33 cellular contexts compared by ENCODE assay signal in the genomic region with DNA sequence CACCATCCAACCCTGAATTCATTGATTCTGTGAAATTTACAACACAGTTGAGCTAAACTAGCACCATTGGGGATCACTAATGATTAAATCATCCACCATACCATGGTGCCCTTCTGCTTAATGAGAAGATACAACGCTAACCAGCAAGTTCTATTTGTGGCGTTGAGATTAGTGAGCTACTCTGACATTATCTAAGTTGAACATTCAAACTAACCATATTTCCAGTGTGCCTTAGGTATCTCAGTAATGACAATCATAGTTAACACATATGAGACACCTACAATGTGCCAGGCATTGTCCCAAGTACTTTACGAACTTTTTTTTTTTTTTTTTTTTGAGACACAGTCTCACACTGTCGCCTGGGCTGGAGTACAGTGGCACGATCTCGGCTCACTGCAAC.
"Had no signal": no experiment of that assay in that cellular context is flagged by ENCODE, and none has a peak within 500 bp of the region (broad histone marks: within the 10 kb centered on the region; RNA-seq: fewer than 3 reads in every experiment).

No MANE protein-coding gene starts in this region.

- H3K27me3 Mint-ChIP-seq: activated CD4-positive, alpha-beta memory T cell treated with anti-CD3 and anti-CD28 coated beads for 36 hours; activated CD4-positive, alpha-beta T cell treated with anti-CD3 and anti-CD28 coated beads for 36 hours; activated naive CD4-positive, alpha-beta T cell treated with anti-CD3 and anti-CD28 coated beads, Interleukin-2, amount 50 U/mL, for 24 hours; activated naive CD8-positive, alpha-beta T cell treated with anti-CD3 and anti-CD28 coated beads for 36 hours; activated naive CD8-positive, alpha-beta T cell treated with anti-CD3 and anti-CD28 coated beads, Interleukin-2, amount 50 U/mL, for 24 hours; effector memory CD8-positive, alpha-beta T cell; T-helper 17 cell had no signal

- H3K4me3 ChIP-seq: adrenal gland, body of pancreas, coronary artery, dorsolateral prefrontal cortex, esophagus muscularis mucosa, gastrocnemius medialis had no signal

- H3K36me3 ChIP-seq: adrenal gland, esophagus muscularis mucosa, gastrocnemius medialis had no signal

- H3K27ac ChIP-seq: adrenal gland, body of pancreas, coronary artery, dorsolateral prefrontal cortex, esophagus muscularis mucosa, foreskin keratinocyte, gastrocnemius medialis had no signal

- ATAC-seq: activated CD4-positive, alpha-beta T cell treated with anti-CD3 and anti-CD28 coated beads for 36 hours; activated CD8-positive, alpha-beta memory T cell treated with anti-CD3 and anti-CD28 coated beads, Interleukin-2, amount 10 ng/mL, durations not matched to agents 7 days and 5 days; activated CD8-positive, alpha-beta T cell treated with anti-CD3 and anti-CD28 coated beads, Interleukin-2, amount 10 ng/mL, durations not matched to agents 7 days and 5 days; activated naive CD8-positive, alpha-beta T cell treated with anti-CD3 and anti-CD28 coated beads, Interleukin-2, amount 50 U/mL, for 24 hours; body of pancreas; effector memory CD8-positive, alpha-beta T cell; foreskin keratinocyte; gastrocnemius medialis; T-helper 17 cell had no signal

- H3K27ac Mint-ChIP-seq: activated CD4-positive, alpha-beta memory T cell treated with anti-CD3 and anti-CD28 coated beads for 36 hours; activated CD4-positive, alpha-beta T cell treated with anti-CD3 and anti-CD28 coated beads for 36 hours; activated CD4-positive, alpha-beta T cell treated with anti-CD3 and anti-CD28 coated beads, Interleukin-2, amount 10 ng/mL, durations not matched to agents 24 days and 14 days; activated CD8-positive, alpha-beta memory T cell treated with anti-CD3 and anti-CD28 coated beads, Interleukin-2, amount 10 ng/mL, durations not matched to agents 7 days and 5 days; activated CD8-positive, alpha-beta T cell treated with anti-CD3 and anti-CD28 coated beads, Interleukin-2, amount 10 ng/mL, durations not matched to agents 7 days and 5 days; activated naive CD4-positive, alpha-beta T cell treated with anti-CD3 and anti-CD28 coated beads for 36 hours; activated naive CD4-positive, alpha-beta T cell treated with anti-CD3 and anti-CD28 coated beads, Interleukin-2, amount 50 U/mL, for 24 hours; activated naive CD8-positive, alpha-beta T cell treated with anti-CD3 and anti-CD28 coated beads for 36 hours; activated naive CD8-positive, alpha-beta T cell treated with anti-CD3 and anti-CD28 coated beads, Interleukin-2, amount 50 U/mL, for 24 hours; activated T-helper 2 cell treated with anti-CD3 and anti-CD28 coated beads, Interferon-gamma antibody, Interleukin-2, Interleukin-4, amounts not matched to agents 10 μg/mL and 5 μg/mL and 100 μg/mL, durations not matched to agents 14 hours and 24 hours and 36 hours; dendritic cell treated with granulocyte-macrophage colony-stimulating factor and Interleukin-4, amounts not matched to agents 40 ng/mL and 50 ng/mL, for 4 days; effector memory CD8-positive, alpha-beta T cell; T-helper 17 cell; T-helper 2 cell treated with Interferon-gamma antibody and Interleukin-4, amounts not matched to agents 5 μg/mL and 100 μg/mL, for 36 hours had no signal

- H3K4me1 ChIP-seq: adrenal gland, foreskin keratinocyte had no signal

- H3K9me3 Mint-ChIP-seq: activated CD4-positive, alpha-beta memory T cell treated with anti-CD3 and anti-CD28 coated beads for 36 hours; activated CD4-positive, alpha-beta T cell treated with anti-CD3 and anti-CD28 coated beads, Interleukin-2, amount 10 ng/mL, durations not matched to agents 24 days and 14 days; activated naive CD4-positive, alpha-beta T cell treated with anti-CD3 and anti-CD28 coated beads for 36 hours; activated naive CD4-positive, alpha-beta T cell treated with anti-CD3 and anti-CD28 coated beads, Interleukin-2, amount 50 U/mL, for 24 hours; activated naive CD8-positive, alpha-beta T cell treated with anti-CD3 and anti-CD28 coated beads for 36 hours; activated naive CD8-positive, alpha-beta T cell treated with anti-CD3 and anti-CD28 coated beads, Interleukin-2, amount 50 U/mL, for 24 hours; activated T-helper 1 cell treated with anti-CD3 and anti-CD28 coated beads, Interleukin-12 subunit alpha, Interleukin-12 subunit beta, Interleukin-2, Interleukin-4 antibody, amounts not matched to agents 30 ng/mL and 10 ng/mL and 1 ng/mL, durations not matched to agents 14 hours and 24 hours and 36 hours; activated T-helper 2 cell treated with anti-CD3 and anti-CD28 coated beads, Interferon-gamma antibody, Interleukin-2, Interleukin-4, amounts not matched to agents 10 μg/mL and 5 μg/mL and 100 μg/mL, durations not matched to agents 14 hours and 24 hours and 36 hours; dendritic cell treated with granulocyte-macrophage colony-stimulating factor and Interleukin-4, amounts not matched to agents 40 ng/mL and 50 ng/mL, for 4 days; effector memory CD8-positive, alpha-beta T cell; T-helper 2 cell treated with Interferon-gamma antibody and Interleukin-4, amounts not matched to agents 5 μg/mL and 100 μg/mL, for 36 hours had no signal

- H3K36me3 Mint-ChIP-seq: activated CD4-positive, alpha-beta memory T cell treated with anti-CD3 and anti-CD28 coated beads for 36 hours; activated naive CD4-positive, alpha-beta T cell treated with anti-CD3 and anti-CD28 coated beads, Interleukin-2, amount 50 U/mL, for 24 hours; activated naive CD8-positive, alpha-beta T cell treated with anti-CD3 and anti-CD28 coated beads for 36 hours had no signal

- DNase-seq: activated CD4-positive, alpha-beta memory T cell treated with anti-CD3 and anti-CD28 coated beads for 36 hours; activated CD4-positive, alpha-beta T cell treated with anti-CD3 and anti-CD28 coated beads for 36 hours; activated CD4-positive, alpha-beta T cell treated with anti-CD3 and anti-CD28 coated beads, Interleukin-2, amount 10 ng/mL, durations not matched to agents 24 days and 14 days; activated CD4-positive, CD25-positive, alpha-beta regulatory T cell; activated CD8-positive, alpha-beta memory T cell treated with anti-CD3 and anti-CD28 coated beads, Interleukin-2, amount 10 ng/mL, durations not matched to agents 7 days and 5 days; activated CD8-positive, alpha-beta memory T cell treated with anti-CD3 and anti-CD28 coated beads, Interleukin-2, amount 50 U/mL, for 4 hours; activated CD8-positive, alpha-beta T cell treated with anti-CD3 and anti-CD28 coated beads, Interleukin-2, amount 10 ng/mL, durations not matched to agents 7 days and 5 days; activated naive CD4-positive, alpha-beta T cell treated with anti-CD3 and anti-CD28 coated beads for 36 hours; activated naive CD8-positive, alpha-beta T cell treated with anti-CD3 and anti-CD28 coated beads for 36 hours; activated naive CD8-positive, alpha-beta T cell treated with anti-CD3 and anti-CD28 coated beads, Interleukin-2, amount 50 U/mL, for 24 hours; activated T-cell treated with anti-CD3 and anti-CD28 coated beads, Interleukin-2, amount 50 U/mL, for 1 hour; activated T-cell treated with anti-CD3 and anti-CD28 coated beads, Interleukin-2, amount 50 U/mL, for 48 hours; adrenal gland; amygdala; aorta; body of pancreas; central memory CD4-positive, alpha-beta T cell; cerebellar nuclear complex; effector memory CD8-positive, alpha-beta T cell; foreskin keratinocyte; gastrocnemius medialis; glutamatergic neuron; T-helper 1 cell; T-helper 17 cell; T1000 had no signal

- H3K4me3 Mint-ChIP-seq: activated CD4-positive, alpha-beta memory T cell treated with anti-CD3 and anti-CD28 coated beads for 36 hours; activated CD4-positive, alpha-beta T cell treated with anti-CD3 and anti-CD28 coated beads for 36 hours; activated CD4-positive, alpha-beta T cell treated with anti-CD3 and anti-CD28 coated beads, Interleukin-2, amount 10 ng/mL, durations not matched to agents 24 days and 14 days; activated CD8-positive, alpha-beta memory T cell treated with anti-CD3 and anti-CD28 coated beads, Interleukin-2, amount 10 ng/mL, durations not matched to agents 7 days and 5 days; activated CD8-positive, alpha-beta T cell treated with anti-CD3 and anti-CD28 coated beads, Interleukin-2, amount 10 ng/mL, durations not matched to agents 7 days and 5 days; activated naive CD4-positive, alpha-beta T cell treated with anti-CD3 and anti-CD28 coated beads for 36 hours; activated naive CD4-positive, alpha-beta T cell treated with anti-CD3 and anti-CD28 coated beads, Interleukin-2, amount 50 U/mL, for 24 hours; activated naive CD8-positive, alpha-beta T cell treated with anti-CD3 and anti-CD28 coated beads for 36 hours; activated naive CD8-positive, alpha-beta T cell treated with anti-CD3 and anti-CD28 coated beads, Interleukin-2, amount 50 U/mL, for 24 hours; activated T-helper 1 cell treated with anti-CD3 and anti-CD28 coated beads, Interleukin-12 subunit alpha, Interleukin-12 subunit beta, Interleukin-2, Interleukin-4 antibody, amounts not matched to agents 30 ng/mL and 10 ng/mL and 1 ng/mL, durations not matched to agents 14 hours and 24 hours and 36 hours; dendritic cell treated with granulocyte-macrophage colony-stimulating factor and Interleukin-4, amounts not matched to agents 40 ng/mL and 50 ng/mL, for 4 days; effector memory CD8-positive, alpha-beta T cell; T-helper 17 cell; T-helper 2 cell treated with Interferon-gamma antibody and Interleukin-4, amounts not matched to agents 5 μg/mL and 100 μg/mL, for 36 hours had no signal

- H3K9me3 ChIP-seq: adrenal gland, body of pancreas, esophagus muscularis mucosa, gastrocnemius medialis had no signal

- H3K27me3 ChIP-seq: adrenal gland, body of pancreas, esophagus muscularis mucosa had no signal
